20 cellular contexts compared by ENCODE assay signal in genomic region chr11:111098091-111098490, GRCh38.
DNase-seq lines count a peak whose midpoint lies in the region; ATAC-seq and TF ChIP-seq lines count a peak whose summit lies in the region.
"Had no signal": no experiment of that assay in that cellular context is flagged by ENCODE, and none has a peak within 500 bp of the region (broad histone marks: within the 10 kb centered on the region; RNA-seq: fewer than 3 reads in every experiment).

No MANE protein-coding gene starts in this region.

- intact Hi-C loops in posterior vena cava (cut with DNase I): no loop called here
- intact Hi-C loops in left colon (cut with DNase I, micrococcal nuclease): no loop called here
- intact Hi-C loops in vagina (cut with DNase I): no loop called here

- H3K36me3 ChIP-seq in vagina: no peaks in the 10 kb centered on the region
- H3K36me3 ChIP-seq: neutrophil, thyroid gland had no signal

- H3K27ac ChIP-seq in vagina: no peak overlapping the region
- H3K27ac ChIP-seq: hepatocyte, neutrophil, thyroid gland had no signal

- TF ChIP-seq POLR2A in vagina (IDR thresholded peaks at IDR 0.05): no peak

- H3K4me1 ChIP-seq in vagina: no peaks in the 10 kb centered on the region
- H3K4me1 ChIP-seq: thyroid gland had no signal

- DNase-seq in EH (ENCODE audit: low read depth): peak; percentile 8
- no peak for DNase-seq in NCI-H524 treated with DMSO at 0.1 percent for 48 hours (lab: John Stamatoyannopoulos, UW)
- DNase-seq in posterior vena cava (ENCODE audit: low spot score): no peak
- DNase-seq in left colon: no peak
- no peak for DNase-seq in vagina (ENCODE audit: extremely low spot score in 2 of 2)
- DNase-seq: activated CD4-positive, alpha-beta T cell treated with anti-CD3 and anti-CD28 coated beads, Interleukin-2, amount 50 U/mL, for 48 hours; activated T-cell treated with anti-CD3 and anti-CD28 coated beads, Interleukin-2, amount 50 U/mL, for 48 hours; kidney glomerular epithelial cell; mucosa of descending colon; MV-4-11; NCI-H82; stimulated activated CD4-positive, alpha-beta T cell treated with anti-CD3 and anti-CD28 coated beads, Interleukin-2, amount 100 ng/mL, for 48 hours; stimulated activated CD8-positive, alpha-beta memory T cell treated with anti-CD3 and anti-CD28 coated beads, Interleukin-4, amount 100 ng/mL, for 48 hours; thyroid gland had no signal

- peak; percentile 46 for ATAC-seq in GM19043 (IDR thresholded peaks at IDR 0.05; ENCODE audit: low read depth, unreplicated experiment)
- peak; percentile 62 for ATAC-seq in HG02623 (IDR thresholded peaks at IDR 0.05; ENCODE audit: unreplicated experiment)
- peak; percentile 64 for ATAC-seq in HG03432 (IDR thresholded peaks at IDR 0.05; ENCODE audit: unreplicated experiment)
- no peak for ATAC-seq in left colon
- ATAC-seq: mucosa of descending colon, sciatic nerve had no signal

- no peak for TF ChIP-seq CTCF in vagina (IDR thresholded peaks at IDR 0.05)

- no peaks in the 10 kb centered on the region for H3K27me3 ChIP-seq in vagina
- H3K27me3 ChIP-seq: hepatocyte, neutrophil, thyroid gland had no signal

- no peak overlapping the region for H3K4me3 ChIP-seq in vagina
- H3K4me3 ChIP-seq: hepatocyte, mucosa of descending colon, thyroid gland had no signal

- no peaks in the 10 kb centered on the region for H3K9me3 ChIP-seq in vagina
- H3K9me3 ChIP-seq: mucosa of descending colon, neutrophil, thyroid gland had no signal
